In the genomic region with DNA sequence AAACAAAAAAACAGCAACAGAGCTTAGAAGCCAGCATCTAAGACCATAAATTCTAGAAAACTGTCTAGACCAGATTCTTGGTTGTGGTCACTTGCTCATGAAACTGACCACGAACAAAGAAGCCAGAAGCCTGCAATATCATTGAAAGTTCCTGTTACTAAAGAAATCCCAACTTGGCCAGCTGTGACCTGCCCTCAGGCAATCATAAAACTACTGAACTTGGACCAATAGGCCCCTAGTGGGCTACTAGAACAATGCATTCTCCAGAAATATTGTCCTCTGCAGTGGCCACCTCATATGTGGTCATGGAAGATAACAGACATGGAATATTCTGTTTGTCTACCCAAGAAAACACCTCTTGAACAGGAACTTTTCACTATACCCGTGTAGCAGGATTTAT, we compare ENCODE assay signal across 11 cellular contexts.
A peak's percentile ranks its signal among the peaks of the same experiment; 100 is the strongest.
DNase-seq lines count a peak whose midpoint lies in the region; ATAC-seq and TF ChIP-seq lines count a peak whose summit lies in the region.
"Had no signal": no experiment of that assay in that cellular context is flagged by ENCODE, and none has a peak within 500 bp of the region (broad histone marks: within the 10 kb centered on the region; RNA-seq: fewer than 3 reads in every experiment).

No MANE protein-coding gene starts in this region.

- DNase-seq in HuH-7 (ENCODE audit: low spot score), result peak; percentile 55
- peak; percentile 40 for DNase-seq in astrocyte of the hippocampus (ENCODE audit: low read depth, low spot score)
- peak; percentile 92 for DNase-seq in renal cortical epithelial cell (ENCODE audit: low read depth)
- no peak for DNase-seq in heart right ventricle
- DNase-seq: activated naive CD8-positive, alpha-beta T cell treated with anti-CD3 and anti-CD28 coated beads, Interleukin-2, amount 50 U/mL, for 24 hours; effector memory CD4-positive, alpha-beta T cell had no signal

- no peaks in the 10 kb centered on the region for H3K27me3 ChIP-seq in heart right ventricle

- intact Hi-C loops in heart right ventricle (cut with DNase I), result no loop called here

- no peak for ATAC-seq in GM21723 (IDR thresholded peaks at IDR 0.05; ENCODE audit: unreplicated experiment)
- ATAC-seq in heart right ventricle, result no peak
- no peak for ATAC-seq in GM18858 (IDR thresholded peaks at IDR 0.05; ENCODE audit: unreplicated experiment)
- ATAC-seq: activated naive CD8-positive, alpha-beta T cell treated with anti-CD3 and anti-CD28 coated beads, Interleukin-2, amount 50 U/mL, for 24 hours; natural killer cell treated with Interleukin-12 subunit alpha and Interleukin-12 subunit beta and Interleukin-15 and Interleukin-18, amount 100 ng/mL, for 72 hours; stimulated activated memory B cell treated with anti-CD40 and anti-IgM and Interleukin-4, amounts not matched to agents 10 μg/mL and 1 μg/mL and 100 μg/mL, for 72 hours had no signal

- TF ChIP-seq CTCF in GM12874 (IDR thresholded peaks at IDR 0.05; ENCODE audit: insufficient read depth, low read depth, low read length), result peak; percentile 15; the same call in 1 of the 2 replicates
- no peak for TF ChIP-seq CTCF in heart right ventricle (IDR thresholded peaks at IDR 0.05)

- no peak overlapping the region for H3K27ac ChIP-seq in heart right ventricle

- no peaks in the 10 kb centered on the region for H3K36me3 ChIP-seq in heart right ventricle

- no peaks in the 10 kb centered on the region for H3K9me3 ChIP-seq in heart right ventricle

- H3K4me1 ChIP-seq in heart right ventricle, result no peaks in the 10 kb centered on the region

- 74 to 88% methylated on average over 2 of the region's 2 CpGs for WGBS in heart right ventricle, 2 donors

- no peak overlapping the region for H3K4me3 ChIP-seq in heart right ventricle

Comparison
In these comparisons a context has a peak if more than half of its experiments do, and no peak if none do; other contexts are left out.
1. DNase-seq: peak in HuH-7 (single experiment), astrocyte of the hippocampus (single experiment) and renal cortical epithelial cell (single experiment); none in heart right ventricle (0 of 2).